In genomic region chr11:86688398-86689179, GRCh38 we compare ENCODE assay signal across 10 cellular contexts. TPM values are rescaled to one million over a fixed set of nuclear protein-coding genes. Genes with fewer than 3 reads are reported as not detected.
DNase-seq lines count a peak whose midpoint lies in the region; ATAC-seq and TF ChIP-seq lines count a peak whose summit lies in the region.
"Had no signal": no experiment of that assay in that cellular context is flagged by ENCODE, and none has a peak within 500 bp of the region (broad histone marks: within the 10 kb centered on the region; RNA-seq: fewer than 3 reads in every experiment).

No MANE protein-coding gene starts in this region.

- H3K4me1 ChIP-seq in adipocyte (ENCODE audit: control insufficient read depth, insufficient read depth, low read length), result peaks cover 35% of the 10 kb centered on the region
- peaks cover 30% of the 10 kb centered on the region for H3K4me1 ChIP-seq in osteoblast (ENCODE audit: insufficient read depth, low read length)

- H3K27me3 ChIP-seq in adipocyte (replicated peaks; ENCODE audit: control insufficient read depth, insufficient read depth, low read length) (no peaks in the 10 kb centered on the region), osteoblast (ENCODE audit: insufficient read depth, low read length) (no peaks in the 10 kb centered on the region), WERI-Rb-1 (ENCODE audit: insufficient read depth, low read depth, severe bottlenecking) (no peaks in the 10 kb centered on the region)

- no peak for TF ChIP-seq CTCF in osteoblast (IDR thresholded peaks at IDR 0.05; ENCODE audit: extremely low read depth, low read depth, low read length)
- no peak for TF ChIP-seq CTCF in WERI-Rb-1 (IDR thresholded peaks at IDR 0.05; ENCODE audit: low read depth, low read length)

- peak; percentile 87 for ATAC-seq in activated CD4-positive, alpha-beta T cell treated with anti-CD3 and anti-CD28 coated beads for 36 hours
- ATAC-seq in HG03439 (IDR thresholded peaks at IDR 0.05; ENCODE audit: unreplicated experiment) (peak; percentile 73), GM19452 (IDR thresholded peaks at IDR 0.05; ENCODE audit: unreplicated experiment) (no peak)

- H3K9me3 ChIP-seq in adipocyte (ENCODE audit: control insufficient read depth, low read length), result no peaks in the 10 kb centered on the region
- no peaks in the 10 kb centered on the region for H3K9me3 ChIP-seq in osteoblast (ENCODE audit: low read depth, low read length)
- H3K9me3 ChIP-seq in WERI-Rb-1 (ENCODE audit: severe bottlenecking), result peaks cover 4% of the 10 kb centered on the region

- DNase-seq in activated CD4-positive, alpha-beta T cell treated with anti-CD3 and anti-CD28 coated beads for 36 hours, result peak; percentile 69
- no peak for DNase-seq in activated CD4-positive, alpha-beta T cell treated with anti-CD3 and anti-CD28 coated beads for 4 hours
- DNase-seq in adipocyte (ENCODE audit: low read depth) (peak; percentile 72), osteoblast (ENCODE audit: insufficient read length, low spot score, missing footprints) (no peak), WERI-Rb-1 (no peak), nucleus accumbens (lab: John Stamatoyannopoulos, UW) (no peak)

- H3K36me3 ChIP-seq in adipocyte (ENCODE audit: control insufficient read depth, insufficient read depth, low read length, severe bottlenecking) (no peaks in the 10 kb centered on the region), osteoblast (ENCODE audit: insufficient read depth, low read length) (no peaks in the 10 kb centered on the region), WERI-Rb-1 (no peaks in the 10 kb centered on the region)

- peak overlapping the region; percentile 32 for H2AFZ ChIP-seq in osteoblast (ENCODE audit: low read length)

- intact Hi-C loops in activated CD4-positive, alpha-beta T cell treated with anti-CD3 and anti-CD28 coated beads for 36 hours (cut with DNase I, micrococcal nuclease), result loop anchor here (1.0 to 5.0 kb wide), 5 partner anchors 16 to 119 kb away; partner anchors contain the start of gene ME3 (in 1 of the 2)

- no peaks in the 10 kb centered on the region for H3K79me2 ChIP-seq in osteoblast (ENCODE audit: insufficient read depth, low read length)

- H3K9ac ChIP-seq in adipocyte (ENCODE audit: low read length), result no peak overlapping the region

- H4K20me1 ChIP-seq in osteoblast (ENCODE audit: insufficient read depth, low read length), result no peaks in the 10 kb centered on the region

- CTCF ChIA-PET in activated CD4-positive, alpha-beta T cell treated with anti-CD3 and anti-CD28 coated beads for 36 hours (lab: Charles Lee), result interaction anchor here (0.6 to 3.3 kb wide), 7 partner anchors 11 to 209 kb away, joined by 3 to 20 read pairs (median 4); no protein-coding TSS in a partner anchor

- H3K9me3 Mint-ChIP-seq in activated CD4-positive, alpha-beta T cell treated with anti-CD3 and anti-CD28 coated beads for 36 hours (ENCODE audit: low read depth), result no peaks in the 10 kb centered on the region
- H3K9me3 Mint-ChIP-seq: nephron had no signal

- peaks cover 7% of the 10 kb centered on the region for H3K27me3 Mint-ChIP-seq in activated CD4-positive, alpha-beta T cell treated with anti-CD3 and anti-CD28 coated beads for 36 hours

- H3K4me2 ChIP-seq in osteoblast (ENCODE audit: insufficient read depth, low read length), result no peak overlapping the region

- peaks cover 28% of the 10 kb centered on the region for H3K4me1 Mint-ChIP-seq in activated CD4-positive, alpha-beta T cell treated with anti-CD3 and anti-CD28 coated beads for 36 hours
- H3K4me1 Mint-ChIP-seq: B cell had no signal

- peak overlapping the region; percentile 62 for H3K27ac ChIP-seq in osteoblast (ENCODE audit: low read depth, low read length)
- H3K27ac ChIP-seq in WERI-Rb-1, result no peak overlapping the region

- H3K36me3 Mint-ChIP-seq in activated CD4-positive, alpha-beta T cell treated with anti-CD3 and anti-CD28 coated beads for 36 hours (ENCODE audit: low read depth), result no peaks in the 10 kb centered on the region

- peak overlapping the region; percentile 16 for H3K4me3 Mint-ChIP-seq in activated CD4-positive, alpha-beta T cell treated with anti-CD3 and anti-CD28 coated beads for 36 hours
- H3K4me3 Mint-ChIP-seq: B cell, nephron had no signal

- POLR2A ChIA-PET in activated CD4-positive, alpha-beta T cell treated with anti-CD3 and anti-CD28 coated beads for 36 hours (lab: Charles Lee), result interaction anchor here (0.6 to 1.2 kb wide), 3 partner anchors 18 to 740 kb away, joined by 3 to 4 read pairs (median 3); no protein-coding TSS in a partner anchor

- H3K4me3 ChIP-seq in adipocyte (ENCODE audit: low read length) (no peak overlapping the region), osteoblast (ENCODE audit: insufficient read depth, low read length) (no peak overlapping the region), WERI-Rb-1 (ENCODE audit: low read depth, low read length) (no peak overlapping the region)

- peak overlapping the region; percentile 92 for H3K27ac Mint-ChIP-seq in activated CD4-positive, alpha-beta T cell treated with anti-CD3 and anti-CD28 coated beads for 36 hours
- H3K27ac Mint-ChIP-seq: B cell had no signal

RNA-seq across cellular contexts. Expression of gene ME3, which starts 16.2 kb away (rescaled TPM):
- 1 to 10 TPM; 4.0 to 6.0 TPM for total RNA-seq in activated CD4-positive, alpha-beta T cell treated with anti-CD3 and anti-CD28 coated beads for 36 hours
- total RNA-seq in osteoblast, result 70.9 and 73.4 TPM in 2 replicates
- total RNA-seq: B cell had no signal

Comparison
In these comparisons a context has a peak if more than half of its experiments do, and no peak if none do; other contexts are left out.
1. DNase-seq: peak in activated CD4-positive, alpha-beta T cell treated with anti-CD3 and anti-CD28 coated beads for 36 hours (single experiment) and adipocyte (single experiment); none in activated CD4-positive, alpha-beta T cell treated with anti-CD3 and anti-CD28 coated beads for 4 hours (0 of 2), osteoblast (single experiment), WERI-Rb-1 (single experiment) and nucleus accumbens (0 of 56).
2. RNA of gene ME3, which starts 16.2 kb away (total RNA-seq): 70.9 to 73.4 TPM in osteoblast; 4.0 to 6.0 TPM in activated CD4-positive, alpha-beta T cell treated with anti-CD3 and anti-CD28 coated beads for 36 hours; every median in the first group is over 10 times any median in the second.